In the genomic region with DNA sequence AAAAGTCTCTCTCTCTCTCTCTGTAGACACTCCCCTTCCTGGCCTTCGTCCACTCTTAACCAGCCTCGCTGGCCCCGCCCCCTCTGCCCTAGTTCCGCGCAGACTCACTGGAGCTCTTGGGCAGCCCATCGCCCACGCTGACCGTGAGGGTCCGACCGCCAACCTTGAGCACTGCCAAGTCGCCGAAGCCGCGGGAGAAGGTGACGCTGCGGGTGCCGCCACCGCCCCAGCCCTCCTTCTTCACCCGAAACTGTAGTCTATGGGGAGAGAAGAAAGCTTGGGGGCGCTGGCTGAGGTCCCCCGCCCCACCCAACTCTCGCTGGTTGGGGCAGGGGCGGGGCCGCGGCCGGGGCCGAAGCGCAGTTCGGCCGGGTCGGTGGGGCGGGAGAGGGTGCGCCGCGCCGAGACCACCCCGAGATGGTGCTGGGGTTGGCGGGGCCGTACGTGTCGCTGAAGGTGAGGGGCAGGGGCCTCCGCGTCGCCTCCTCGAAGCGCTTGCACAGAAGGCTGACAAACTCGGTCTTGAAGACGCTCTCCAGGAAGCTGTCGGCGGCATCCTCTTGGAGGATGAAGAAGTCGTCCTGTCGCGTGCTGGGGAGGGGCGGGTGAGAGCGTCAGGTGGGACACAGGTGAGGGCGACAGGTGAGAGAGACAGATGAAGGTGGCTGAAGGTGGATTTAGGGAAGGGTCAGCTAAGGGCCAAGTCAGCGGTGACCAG, we compare ENCODE assay signal across 8 cellular contexts. TPM values are rescaled to one million over a fixed set of nuclear protein-coding genes. Genes with fewer than 3 reads are reported as not detected.
DNase-seq lines count a peak whose midpoint lies in the region; ATAC-seq and TF ChIP-seq lines count a peak whose summit lies in the region.

No MANE protein-coding gene starts in this region.

- no peaks in the 10 kb centered on the region for H3K9me3 ChIP-seq in T-helper 17 cell (ENCODE audit: control insufficient read depth, low read length, poor library complexity, severe bottlenecking)

- H2AFZ ChIP-seq in ACC112 (ENCODE audit: low read length, unreplicated experiment) = peak overlapping the region; percentile 93

- H3K4me3 Mint-ChIP-seq in T-helper 17 cell (no peak overlapping the region), nephron progenitor cell (no peak overlapping the region)

- H3K4me1 ChIP-seq in ACC112 (ENCODE audit: control insufficient read depth, insufficient read depth, low read length, unreplicated experiment) (no peaks in the 10 kb centered on the region), foreskin keratinocyte (no peaks in the 10 kb centered on the region)

- H3K36me3 Mint-ChIP-seq in T-helper 17 cell (ENCODE audit: low read depth) (peaks cover 27% of the 10 kb centered on the region), nephron progenitor cell (ENCODE audit: low read depth) (peaks cover 26% of the 10 kb centered on the region)

- peaks cover 25% of the 10 kb centered on the region for H3K4me1 Mint-ChIP-seq in T-helper 17 cell
- H3K4me1 Mint-ChIP-seq in nephron progenitor cell = peaks cover 13% of the 10 kb centered on the region

- TF ChIP-seq CTCF in foreskin keratinocyte (conservative IDR thresholded peaks at IDR 0.05) (no peak), nephron progenitor cell (IDR thresholded peaks at IDR 0.05) (no peak)

- ATAC-seq in T-helper 17 cell (peak; percentile 23), foreskin keratinocyte (peak; percentile 54), HG02973 (IDR thresholded peaks at IDR 0.05; ENCODE audit: unreplicated experiment) (no peak), HG02938 (IDR thresholded peaks at IDR 0.05; ENCODE audit: unreplicated experiment) (no peak)

- peak overlapping the region; percentile 77 for H3K27ac ChIP-seq in ACC112 (ENCODE audit: low read depth, low read length)
- H3K27ac ChIP-seq in foreskin keratinocyte = peak overlapping the region; percentile 78

- H3K27me3 Mint-ChIP-seq in T-helper 17 cell (no peaks in the 10 kb centered on the region), nephron progenitor cell (ENCODE audit: low read depth, poor library complexity) (peaks cover 1% of the 10 kb centered on the region)

- peaks cover 2% of the 10 kb centered on the region for H3K79me2 ChIP-seq in ACC112 (ENCODE audit: control insufficient read depth, insufficient read depth, low read length, unreplicated experiment)

- peak overlapping the region; percentile 97 for H3K4me3 ChIP-seq in ACC112 (ENCODE audit: low read depth, low read length)

- H3K27ac Mint-ChIP-seq in T-helper 17 cell = peak overlapping the region; percentile 34
- no peak overlapping the region for H3K27ac Mint-ChIP-seq in nephron progenitor cell

- no peaks in the 10 kb centered on the region for H3K9me3 Mint-ChIP-seq in nephron progenitor cell

- no peaks in the 10 kb centered on the region for H3K27me3 ChIP-seq in ACC112 (ENCODE audit: insufficient read depth, low read length)
- H3K27me3 ChIP-seq in foreskin keratinocyte = no peaks in the 10 kb centered on the region

- H3K36me3 ChIP-seq in ACC112 (ENCODE audit: insufficient read depth, low read length) = no peaks in the 10 kb centered on the region

- peak; percentile 63 for DNase-seq in HS-5 (ENCODE audit: low read depth)
- DNase-seq in T-helper 17 cell = no peak
- DNase-seq in foreskin keratinocyte = peak in 1 of 2 donors; percentile 70
- DNase-seq in nephron progenitor cell = peak; percentile 98
- no peak for DNase-seq in activated T-cell treated with anti-CD3 and anti-CD28 coated beads, Interleukin-2, amount 50 U/mL, for 48 hours

RNA-seq across cellular contexts. Expression of a gene that starts 12.5 kb away (rescaled TPM):
- 10 to 100 TPM; 45.1 to 46.2 TPM for total RNA-seq in T-helper 17 cell
- total RNA-seq in foreskin keratinocyte = 5.7 and 6.0 TPM in 2 replicates
- polyA plus RNA-seq in foreskin keratinocyte = 14.0 and 15.7 TPM in 2 replicates

RNA-seq across cellular contexts. Expression of a gene that starts 24.1 kb away (rescaled TPM):
- 1 to 10 TPM; 5.2 to 7.4 TPM for total RNA-seq in T-helper 17 cell
- total RNA-seq in foreskin keratinocyte = not detected in 2 replicates
- not detected in 2 replicates for polyA plus RNA-seq in foreskin keratinocyte

RNA-seq across cellular contexts. Expression of a gene that starts 50.7 kb away (rescaled TPM):
- total RNA-seq in T-helper 17 cell = 100 to 1,000 TPM; 270 to 305 TPM
- total RNA-seq in foreskin keratinocyte = 0.07 and 0.11 TPM in 2 replicates
- 0.10 and 0.17 TPM in 2 replicates for polyA plus RNA-seq in foreskin keratinocyte

Comparison
In these comparisons a context has a peak if more than half of its experiments do, and no peak if none do; other contexts are left out.
1. DNase-seq: peak in HS-5 (single experiment) and nephron progenitor cell (single experiment); none in T-helper 17 cell (0 of 3) and activated T-cell treated with anti-CD3 and anti-CD28 coated beads, Interleukin-2, amount 50 U/mL, for 48 hours (0 of 2).
2. ATAC-seq: peak in T-helper 17 cell (single experiment) and foreskin keratinocyte (single experiment); none in HG02973 (single experiment) and HG02938 (single experiment).
3. RNA of a gene that starts 50.7 kb away (total RNA-seq): 270 to 305 TPM in T-helper 17 cell; 0.07 to 0.11 TPM in foreskin keratinocyte; every median in the first group is over 100 times any median in the second.